ENCODE assay signal across 1 cellular context in the genomic region with DNA sequence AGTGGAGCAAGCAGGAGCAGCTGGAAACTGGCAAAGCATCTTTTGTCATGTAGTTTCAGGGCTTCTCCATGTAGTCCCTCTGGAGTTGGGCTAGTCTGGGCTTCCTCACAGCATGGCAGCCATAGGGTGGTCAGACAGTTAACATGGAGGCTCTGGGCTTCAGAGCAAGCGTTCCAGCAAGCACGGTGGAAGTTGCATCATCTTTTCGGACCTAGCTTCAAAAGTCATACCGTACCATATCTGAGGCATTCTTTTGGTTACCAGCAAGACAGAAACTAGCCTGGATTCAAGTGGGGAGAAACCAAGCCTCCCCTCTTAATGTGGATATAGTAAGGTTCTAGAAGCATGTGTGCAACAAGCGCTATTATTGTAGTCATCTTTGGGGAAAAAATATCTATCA.
TF ChIP-seq lines count a peak whose summit lies in the region.

No MANE protein-coding gene starts in this region.

TF ChIP-seq in K562, 482 proteins besides CTCF, POLR2A, EP300 and RAD21 (continued from another document):
- TF ChIP-seq, protein P1, sequence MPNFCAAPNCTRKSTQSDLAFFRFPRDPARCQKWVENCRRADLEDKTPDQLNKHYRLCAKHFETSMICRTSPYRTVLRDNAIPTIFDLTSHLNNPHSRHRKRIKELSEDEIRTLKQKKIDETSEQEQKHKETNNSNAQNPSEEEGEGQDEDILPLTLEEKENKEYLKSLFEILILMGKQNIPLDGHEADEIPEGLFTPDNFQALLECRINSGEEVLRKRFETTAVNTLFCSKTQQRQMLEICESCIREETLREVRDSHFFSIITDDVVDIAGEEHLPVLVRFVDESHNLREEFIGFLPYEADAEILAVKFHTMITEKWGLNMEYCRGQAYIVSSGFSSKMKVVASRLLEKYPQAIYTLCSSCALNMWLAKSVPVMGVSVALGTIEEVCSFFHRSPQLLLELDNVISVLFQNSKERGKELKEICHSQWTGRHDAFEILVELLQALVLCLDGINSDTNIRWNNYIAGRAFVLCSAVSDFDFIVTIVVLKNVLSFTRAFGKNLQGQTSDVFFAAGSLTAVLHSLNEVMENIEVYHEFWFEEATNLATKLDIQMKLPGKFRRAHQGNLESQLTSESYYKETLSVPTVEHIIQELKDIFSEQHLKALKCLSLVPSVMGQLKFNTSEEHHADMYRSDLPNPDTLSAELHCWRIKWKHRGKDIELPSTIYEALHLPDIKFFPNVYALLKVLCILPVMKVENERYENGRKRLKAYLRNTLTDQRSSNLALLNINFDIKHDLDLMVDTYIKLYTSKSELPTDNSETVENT (CRISPR knock-in tag; IDR thresholded peaks at IDR 0.05), result no peak
- TF ChIP-seq KDM2B (CRISPR knock-in tag; IDR thresholded peaks at IDR 0.05) (no peak), IRF2 (CRISPR knock-in tag; IDR thresholded peaks at IDR 0.05) (no peak), MAFG (tag; conservative IDR thresholded peaks at IDR 0.05) (no peak)
- TF ChIP-seq, protein P2, sequence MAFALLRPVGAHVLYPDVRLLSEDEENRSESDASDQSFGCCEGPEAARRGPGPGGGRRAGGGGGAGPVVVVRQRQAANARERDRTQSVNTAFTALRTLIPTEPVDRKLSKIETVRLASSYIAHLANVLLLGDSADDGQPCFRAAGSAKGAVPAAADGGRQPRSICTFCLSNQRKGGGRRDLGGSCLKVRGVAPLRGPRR (CRISPR knock-in tag; IDR thresholded peaks at IDR 0.05), result no peak
- TF ChIP-seq, protein P3, sequence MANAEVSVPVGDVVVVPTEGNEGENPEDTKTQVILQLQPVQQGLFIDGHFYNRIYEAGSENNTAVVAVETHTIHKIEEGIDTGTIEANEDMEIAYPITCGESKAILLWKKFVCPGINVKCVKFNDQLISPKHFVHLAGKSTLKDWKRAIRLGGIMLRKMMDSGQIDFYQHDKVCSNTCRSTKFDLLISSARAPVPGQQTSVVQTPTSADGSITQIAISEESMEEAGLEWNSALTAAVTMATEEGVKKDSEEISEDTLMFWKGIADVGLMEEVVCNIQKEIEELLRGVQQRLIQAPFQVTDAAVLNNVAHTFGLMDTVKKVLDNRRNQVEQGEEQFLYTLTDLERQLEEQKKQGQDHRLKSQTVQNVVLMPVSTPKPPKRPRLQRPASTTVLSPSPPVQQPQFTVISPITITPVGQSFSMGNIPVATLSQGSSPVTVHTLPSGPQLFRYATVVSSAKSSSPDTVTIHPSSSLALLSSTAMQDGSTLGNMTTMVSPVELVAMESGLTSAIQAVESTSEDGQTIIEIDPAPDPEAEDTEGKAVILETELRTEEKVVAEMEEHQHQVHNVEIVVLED (CRISPR knock-in tag; IDR thresholded peaks at IDR 0.05), result no peak
